1 cellular context compared by ENCODE assay signal in the genomic region with DNA sequence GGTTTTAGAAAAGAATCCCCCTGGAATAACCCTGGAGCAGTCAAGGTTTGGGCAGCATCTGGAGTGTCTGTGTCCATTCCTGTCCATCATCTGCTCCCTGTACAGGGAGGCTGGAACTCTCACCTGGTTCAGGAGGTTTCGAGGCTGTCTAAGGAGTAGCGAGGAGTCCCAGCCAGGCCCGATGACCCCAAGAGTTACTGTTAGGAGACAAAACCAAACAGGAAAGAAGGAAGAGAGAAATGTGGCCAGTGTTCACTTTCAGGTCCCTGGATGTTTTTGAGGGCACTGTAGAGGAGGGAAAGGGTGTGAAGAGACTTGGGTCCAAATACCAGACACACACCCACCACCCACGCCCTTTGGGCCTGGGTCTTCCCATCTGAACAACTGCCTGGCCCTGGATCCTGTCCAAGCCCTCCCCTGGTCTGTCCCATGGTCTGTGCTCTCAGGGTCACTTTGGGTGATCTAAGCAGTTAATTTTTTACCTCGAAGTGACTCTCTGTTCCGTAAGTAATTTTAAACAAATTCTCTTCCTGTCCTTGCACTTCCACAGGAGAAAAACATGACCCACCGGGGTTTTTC.
TF ChIP-seq lines count a peak whose summit lies in the region.

No MANE protein-coding gene starts in this region.

TF ChIP-seq in HepG2, 621 proteins besides CTCF, POLR2A, EP300 and RAD21 (continued from another document and continues in another):
- TF ChIP-seq, protein P1, sequence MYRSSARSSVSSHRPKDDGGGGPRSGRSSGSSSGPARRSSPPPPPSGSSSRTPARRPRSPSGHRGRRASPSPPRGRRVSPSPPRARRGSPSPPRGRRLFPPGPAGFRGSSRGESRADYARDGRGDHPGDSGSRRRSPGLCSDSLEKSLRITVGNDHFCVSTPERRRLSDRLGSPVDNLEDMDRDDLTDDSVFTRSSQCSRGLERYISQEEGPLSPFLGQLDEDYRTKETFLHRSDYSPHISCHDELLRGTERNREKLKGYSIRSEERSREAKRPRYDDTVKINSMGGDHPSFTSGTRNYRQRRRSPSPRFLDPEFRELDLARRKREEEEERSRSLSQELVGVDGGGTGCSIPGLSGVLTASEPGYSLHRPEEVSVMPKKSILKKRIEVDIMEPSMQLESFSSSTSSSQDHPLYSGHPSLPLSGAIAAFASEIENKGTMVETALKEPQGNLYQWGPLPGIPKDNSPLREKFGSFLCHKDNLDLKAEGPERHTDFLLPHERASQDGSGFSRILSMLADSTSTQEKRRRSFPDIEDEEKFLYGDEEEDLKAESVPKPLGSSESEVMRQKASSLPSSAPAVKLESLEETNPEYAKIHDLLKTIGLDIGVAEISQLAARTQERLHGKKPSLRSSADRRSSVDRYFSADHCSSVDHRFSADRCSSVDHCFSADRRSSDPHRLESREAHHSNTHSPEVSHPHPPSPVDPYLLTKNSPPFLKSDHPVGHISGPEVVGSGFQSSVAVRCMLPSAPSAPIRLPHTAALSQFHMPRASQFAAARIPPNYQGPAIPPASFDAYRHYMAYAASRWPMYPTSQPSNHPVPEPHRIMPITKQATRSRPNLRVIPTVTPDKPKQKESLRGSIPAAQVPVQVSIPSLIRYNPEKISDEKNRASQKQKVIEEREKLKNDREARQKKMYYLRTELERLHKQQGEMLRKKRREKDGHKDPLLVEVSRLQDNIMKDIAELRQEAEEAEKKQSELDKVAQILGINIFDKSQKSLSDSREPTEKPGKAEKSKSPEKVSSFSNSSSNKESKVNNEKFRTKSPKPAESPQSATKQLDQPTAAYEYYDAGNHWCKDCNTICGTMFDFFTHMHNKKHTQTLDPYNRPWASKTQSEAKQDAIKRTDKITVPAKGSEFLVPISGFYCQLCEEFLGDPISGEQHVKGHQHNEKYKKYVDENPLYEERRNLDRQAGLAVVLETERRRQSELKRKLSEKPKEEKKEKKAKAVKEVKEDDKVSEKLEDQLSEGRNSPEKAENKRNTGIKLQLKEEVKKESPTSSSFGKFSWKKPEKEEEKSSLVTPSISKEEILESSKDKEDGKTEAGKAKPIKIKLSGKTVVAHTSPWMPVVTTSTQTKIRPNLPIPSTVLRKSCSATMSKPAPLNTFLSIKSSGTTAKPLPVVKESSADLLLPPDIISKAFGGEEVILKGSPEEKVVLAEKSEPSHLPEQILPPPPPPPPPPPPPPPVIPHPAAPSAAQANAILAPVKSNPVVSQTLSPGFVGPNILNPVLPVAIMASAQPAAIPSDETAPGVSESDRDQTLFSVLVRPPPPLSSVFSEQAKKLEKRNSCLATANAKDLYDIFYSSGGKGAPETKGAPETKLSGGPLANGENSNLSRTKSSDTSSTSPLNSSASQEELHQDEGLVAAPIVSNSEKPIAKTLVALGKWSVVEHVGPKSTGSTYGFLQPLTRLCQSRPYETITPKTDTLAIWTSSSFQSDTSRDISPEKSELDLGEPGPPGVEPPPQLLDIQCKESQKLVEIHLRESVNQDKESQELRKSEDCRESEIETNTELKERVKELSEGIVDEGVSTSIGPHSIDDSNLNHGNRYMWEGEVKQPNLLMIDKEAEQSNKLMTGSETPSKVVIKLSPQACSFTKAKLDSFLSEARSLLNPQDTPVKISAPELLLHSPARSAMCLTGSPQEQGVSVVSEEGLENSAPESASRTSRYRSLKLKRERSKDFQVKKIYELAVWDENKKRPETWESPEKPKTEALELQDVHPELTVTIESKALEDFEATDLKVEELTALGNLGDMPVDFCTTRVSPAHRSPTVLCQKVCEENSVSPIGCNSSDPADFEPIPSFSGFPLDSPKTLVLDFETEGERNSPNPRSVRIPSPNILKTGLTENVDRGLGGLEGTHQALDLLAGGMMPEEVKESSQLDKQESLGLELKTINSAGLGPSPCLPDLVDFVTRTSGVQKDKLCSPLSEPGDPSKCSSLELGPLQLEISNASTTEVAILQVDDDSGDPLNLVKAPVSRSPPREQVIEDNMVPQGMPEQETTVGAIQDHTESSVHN (CRISPR knock-in tag; IDR thresholded peaks at IDR 0.05), result no peak
- TF ChIP-seq NPAS2 (CRISPR knock-in tag; IDR thresholded peaks at IDR 0.05; ENCODE audit: borderline replicate concordance) (no peak), NFRKB (IDR thresholded peaks at IDR 0.05) (no peak), ZNF670 (CRISPR knock-in tag; IDR thresholded peaks at IDR 0.05; ENCODE audit: borderline replicate concordance) (no peak), ZNF7 (CRISPR knock-in tag; IDR thresholded peaks at IDR 0.05) (no peak), ZNF451 (CRISPR knock-in tag; IDR thresholded peaks at IDR 0.05) (no peak), ZNF567 (CRISPR knock-in tag; IDR thresholded peaks at IDR 0.05; ENCODE audit: borderline replicate concordance) (no peak), HOXA9 (CRISPR knock-in tag; IDR thresholded peaks at IDR 0.05; ENCODE audit: borderline replicate concordance) (no peak), CHD4 (IDR thresholded peaks at IDR 0.05; ENCODE audit: borderline replicate concordance, low read length) (no peak), ZNF253 (CRISPR knock-in tag; IDR thresholded peaks at IDR 0.05; ENCODE audit: borderline replicate concordance) (no peak), ZNF703 (CRISPR knock-in tag; IDR thresholded peaks at IDR 0.05; ENCODE audit: borderline replicate concordance) (no peak), ZNF17 (CRISPR knock-in tag; IDR thresholded peaks at IDR 0.05) (no peak), ZNF781 (CRISPR knock-in tag; IDR thresholded peaks at IDR 0.05; ENCODE audit: borderline replicate concordance, not compliant biosample characterization) (no peak), XBP1 (CRISPR knock-in tag; IDR thresholded peaks at IDR 0.05) (no peak), ZNF317 (CRISPR knock-in tag; IDR thresholded peaks at IDR 0.05) (no peak), ZKSCAN8 (CRISPR knock-in tag; IDR thresholded peaks at IDR 0.05; ENCODE audit: borderline replicate concordance) (no peak), DR1 (CRISPR knock-in tag; IDR thresholded peaks at IDR 0.05) (no peak), DPF2 (CRISPR knock-in tag; IDR thresholded peaks at IDR 0.05; ENCODE audit: borderline replicate concordance, low read depth) (peak; percentile 71), ZNF577 (CRISPR knock-in tag; IDR thresholded peaks at IDR 0.05; ENCODE audit: borderline replicate concordance, low read depth) (no peak), MYNN (CRISPR knock-in tag; IDR thresholded peaks at IDR 0.05; ENCODE audit: low read depth) (no peak), RARA (CRISPR knock-in tag; IDR thresholded peaks at IDR 0.05) (peak; percentile 65), MAFG (CRISPR knock-in tag; IDR thresholded peaks at IDR 0.05) (no peak), RBM39 (IDR thresholded peaks at IDR 0.05; ENCODE audit: low read depth, low read length, poor library complexity, severe bottlenecking) (no peak), ZNF652 (CRISPR knock-in tag; IDR thresholded peaks at IDR 0.05; ENCODE audit: borderline replicate concordance, low read depth) (peak; percentile 74; the same call in 1 of the 2 replicates), ZNF326 (CRISPR knock-in tag; IDR thresholded peaks at IDR 0.05; ENCODE audit: borderline replicate concordance) (no peak), SMAD3 (CRISPR knock-in tag; IDR thresholded peaks at IDR 0.05) (no peak), DNMT3B (CRISPR knock-in tag; conservative IDR thresholded peaks at IDR 0.05) (no peak), ZNF883 (CRISPR knock-in tag; IDR thresholded peaks at IDR 0.05; ENCODE audit: not compliant biosample characterization) (no peak), TMF1 (CRISPR knock-in tag; IDR thresholded peaks at IDR 0.05; ENCODE audit: low read depth) (no peak), GTF3A (CRISPR knock-in tag; conservative IDR thresholded peaks at IDR 0.05) (no peak), RFX3 (CRISPR knock-in tag; IDR thresholded peaks at IDR 0.05) (no peak), ZNF720 (CRISPR knock-in tag; IDR thresholded peaks at IDR 0.05) (no peak), ZNF614 (CRISPR knock-in tag; IDR thresholded peaks at IDR 0.05; ENCODE audit: borderline replicate concordance) (0 out of 2 replicates have a peak, but pooled peaks have one; percentile 55), NR1H2 (CRISPR knock-in tag; IDR thresholded peaks at IDR 0.05; ENCODE audit: borderline replicate concordance, low read depth) (no peak), ZSCAN22 (CRISPR knock-in tag; IDR thresholded peaks at IDR 0.05) (no peak)
- TF ChIP-seq, protein P2, sequence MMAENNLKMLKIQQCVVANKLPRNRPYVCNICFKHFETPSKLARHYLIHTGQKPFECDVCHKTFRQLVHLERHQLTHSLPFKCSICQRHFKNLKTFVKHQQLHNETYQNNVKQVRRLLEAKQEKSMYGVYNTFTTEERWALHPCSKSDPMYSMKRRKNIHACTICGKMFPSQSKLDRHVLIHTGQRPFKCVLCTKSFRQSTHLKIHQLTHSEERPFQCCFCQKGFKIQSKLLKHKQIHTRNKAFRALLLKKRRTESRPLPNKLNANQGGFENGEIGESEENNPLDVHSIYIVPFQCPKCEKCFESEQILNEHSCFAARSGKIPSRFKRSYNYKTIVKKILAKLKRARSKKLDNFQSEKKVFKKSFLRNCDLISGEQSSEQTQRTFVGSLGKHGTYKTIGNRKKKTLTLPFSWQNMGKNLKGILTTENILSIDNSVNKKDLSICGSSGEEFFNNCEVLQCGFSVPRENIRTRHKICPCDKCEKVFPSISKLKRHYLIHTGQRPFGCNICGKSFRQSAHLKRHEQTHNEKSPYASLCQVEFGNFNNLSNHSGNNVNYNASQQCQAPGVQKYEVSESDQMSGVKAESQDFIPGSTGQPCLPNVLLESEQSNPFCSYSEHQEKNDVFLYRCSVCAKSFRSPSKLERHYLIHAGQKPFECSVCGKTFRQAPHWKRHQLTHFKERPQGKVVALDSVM (CRISPR knock-in tag; IDR thresholded peaks at IDR 0.05), result no peak
- TF ChIP-seq, protein P3, sequence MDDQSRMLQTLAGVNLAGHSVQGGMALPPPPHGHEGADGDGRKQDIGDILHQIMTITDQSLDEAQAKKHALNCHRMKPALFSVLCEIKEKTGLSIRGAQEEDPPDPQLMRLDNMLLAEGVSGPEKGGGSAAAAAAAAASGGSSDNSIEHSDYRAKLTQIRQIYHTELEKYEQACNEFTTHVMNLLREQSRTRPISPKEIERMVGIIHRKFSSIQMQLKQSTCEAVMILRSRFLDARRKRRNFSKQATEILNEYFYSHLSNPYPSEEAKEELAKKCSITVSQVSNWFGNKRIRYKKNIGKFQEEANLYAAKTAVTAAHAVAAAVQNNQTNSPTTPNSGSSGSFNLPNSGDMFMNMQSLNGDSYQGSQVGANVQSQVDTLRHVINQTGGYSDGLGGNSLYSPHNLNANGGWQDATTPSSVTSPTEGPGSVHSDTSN (CRISPR knock-in tag; IDR thresholded peaks at IDR 0.05; ENCODE audit: borderline replicate concordance), result no peak
- TF ChIP-seq, protein P4, sequence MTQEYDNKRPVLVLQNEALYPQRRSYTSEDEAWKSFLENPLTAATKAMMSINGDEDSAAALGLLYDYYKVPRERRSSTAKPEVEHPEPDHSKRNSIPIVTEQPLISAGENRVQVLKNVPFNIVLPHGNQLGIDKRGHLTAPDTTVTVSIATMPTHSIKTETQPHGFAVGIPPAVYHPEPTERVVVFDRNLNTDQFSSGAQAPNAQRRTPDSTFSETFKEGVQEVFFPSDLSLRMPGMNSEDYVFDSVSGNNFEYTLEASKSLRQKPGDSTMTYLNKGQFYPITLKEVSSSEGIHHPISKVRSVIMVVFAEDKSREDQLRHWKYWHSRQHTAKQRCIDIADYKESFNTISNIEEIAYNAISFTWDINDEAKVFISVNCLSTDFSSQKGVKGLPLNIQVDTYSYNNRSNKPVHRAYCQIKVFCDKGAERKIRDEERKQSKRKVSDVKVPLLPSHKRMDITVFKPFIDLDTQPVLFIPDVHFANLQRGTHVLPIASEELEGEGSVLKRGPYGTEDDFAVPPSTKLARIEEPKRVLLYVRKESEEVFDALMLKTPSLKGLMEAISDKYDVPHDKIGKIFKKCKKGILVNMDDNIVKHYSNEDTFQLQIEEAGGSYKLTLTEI (CRISPR knock-in tag; conservative IDR thresholded peaks at IDR 0.05), result no peak
- TF ChIP-seq, protein P5, sequence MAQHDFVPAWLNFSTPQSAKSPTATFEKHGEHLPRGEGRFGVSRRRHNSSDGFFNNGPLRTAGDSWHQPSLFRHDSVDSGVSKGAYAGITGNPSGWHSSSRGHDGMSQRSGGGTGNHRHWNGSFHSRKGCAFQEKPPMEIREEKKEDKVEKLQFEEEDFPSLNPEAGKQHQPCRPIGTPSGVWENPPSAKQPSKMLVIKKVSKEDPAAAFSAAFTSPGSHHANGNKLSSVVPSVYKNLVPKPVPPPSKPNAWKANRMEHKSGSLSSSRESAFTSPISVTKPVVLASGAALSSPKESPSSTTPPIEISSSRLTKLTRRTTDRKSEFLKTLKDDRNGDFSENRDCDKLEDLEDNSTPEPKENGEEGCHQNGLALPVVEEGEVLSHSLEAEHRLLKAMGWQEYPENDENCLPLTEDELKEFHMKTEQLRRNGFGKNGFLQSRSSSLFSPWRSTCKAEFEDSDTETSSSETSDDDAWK (CRISPR knock-in tag; IDR thresholded peaks at IDR 0.05), result no peak
- TF ChIP-seq, protein P6, sequence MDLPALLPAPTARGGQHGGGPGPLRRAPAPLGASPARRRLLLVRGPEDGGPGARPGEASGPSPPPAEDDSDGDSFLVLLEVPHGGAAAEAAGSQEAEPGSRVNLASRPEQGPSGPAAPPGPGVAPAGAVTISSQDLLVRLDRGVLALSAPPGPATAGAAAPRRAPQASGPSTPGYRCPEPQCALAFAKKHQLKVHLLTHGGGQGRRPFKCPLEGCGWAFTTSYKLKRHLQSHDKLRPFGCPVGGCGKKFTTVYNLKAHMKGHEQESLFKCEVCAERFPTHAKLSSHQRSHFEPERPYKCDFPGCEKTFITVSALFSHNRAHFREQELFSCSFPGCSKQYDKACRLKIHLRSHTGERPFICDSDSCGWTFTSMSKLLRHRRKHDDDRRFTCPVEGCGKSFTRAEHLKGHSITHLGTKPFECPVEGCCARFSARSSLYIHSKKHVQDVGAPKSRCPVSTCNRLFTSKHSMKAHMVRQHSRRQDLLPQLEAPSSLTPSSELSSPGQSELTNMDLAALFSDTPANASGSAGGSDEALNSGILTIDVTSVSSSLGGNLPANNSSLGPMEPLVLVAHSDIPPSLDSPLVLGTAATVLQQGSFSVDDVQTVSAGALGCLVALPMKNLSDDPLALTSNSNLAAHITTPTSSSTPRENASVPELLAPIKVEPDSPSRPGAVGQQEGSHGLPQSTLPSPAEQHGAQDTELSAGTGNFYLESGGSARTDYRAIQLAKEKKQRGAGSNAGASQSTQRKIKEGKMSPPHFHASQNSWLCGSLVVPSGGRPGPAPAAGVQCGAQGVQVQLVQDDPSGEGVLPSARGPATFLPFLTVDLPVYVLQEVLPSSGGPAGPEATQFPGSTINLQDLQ (CRISPR knock-in tag; IDR thresholded peaks at IDR 0.05), result no peak
- TF ChIP-seq, protein P7, sequence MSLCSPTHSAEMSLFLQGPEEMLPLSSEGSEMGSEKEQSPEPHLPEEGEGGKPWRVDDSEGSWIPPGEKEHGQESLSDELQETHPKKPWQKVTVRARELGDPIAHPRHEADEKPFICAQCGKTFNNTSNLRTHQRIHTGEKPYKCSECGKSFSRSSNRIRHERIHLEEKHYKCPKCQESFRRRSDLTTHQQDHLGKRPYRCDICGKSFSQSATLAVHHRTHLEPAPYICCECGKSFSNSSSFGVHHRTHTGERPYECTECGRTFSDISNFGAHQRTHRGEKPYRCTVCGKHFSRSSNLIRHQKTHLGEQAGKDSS (CRISPR knock-in tag; IDR thresholded peaks at IDR 0.05; ENCODE audit: borderline replicate concordance, low read depth), result peak; percentile 76; the same call in 1 of the 2 replicates
